Comparison of ENCODE assay signal across 8 cellular contexts in genomic region chr19:37217855-37218591, GRCh38. TPM values are rescaled to one million over a fixed set of nuclear protein-coding genes. Genes with fewer than 3 reads are reported as not detected.
DNase-seq lines count a peak whose midpoint lies in the region; ATAC-seq and TF ChIP-seq lines count a peak whose summit lies in the region.

Gene ZNF383, plus strand, starts transcription at chr19:37218214. Its CDS starts 12,240 bp downstream, at chr19:37230454.

- peaks cover 10 to 19% (median 16%) of the 10 kb centered on the region in 10 experiments for H3K4me1 ChIP-seq in BLaER1 treated with 17β-estradiol and CSF1 and Interleukin-3, amounts not matched to agents 10 nM and 100 nM

- DNase-seq in NCI-H526 treated with DMSO at 0.1 percent for 48 hours (lab: John Stamatoyannopoulos, UW) (peak; percentile 94), dorsolateral prefrontal cortex (peak; percentile 83 to 93 (median 90)), lower leg skin (ENCODE audit: low spot score in 2 of 2) (peak; percentile 85 to 97)
- peak; percentile 76 to 77 for DNase-seq in activated CD4-positive, alpha-beta T cell treated with anti-CD3 and anti-CD28 coated beads, Interleukin-2, amount 50 U/mL, for 4 hours
- DNase-seq in stimulated activated CD4-positive, alpha-beta T cell treated with anti-CD3 and anti-CD28 coated beads, Interleukin-4, amount 100 ng/mL, for 4 hours, result peak; percentile 79 to 81

- H3K4me3 ChIP-seq in BLaER1 treated with 17β-estradiol and CSF1 and Interleukin-3, amounts not matched to agents 10 nM and 100 nM, result peak within 1 kb of the TSS; percentile 75 to 91 (median 82)
- H3K4me3 ChIP-seq in dorsolateral prefrontal cortex, result peak within 1 kb of the TSS; percentile 62 to 96 (median 85)
- peak within 1 kb of the TSS; percentile 64 for H3K4me3 ChIP-seq in lower leg skin (ENCODE audit: low read depth, poor library complexity, severe bottlenecking)

- H3K27me3 ChIP-seq in BLaER1 treated with 17β-estradiol and CSF1 and Interleukin-3, amounts not matched to agents 10 nM and 100 nM, result no peaks in the 10 kb centered on the region
- no peaks in the 10 kb centered on the region for H3K27me3 ChIP-seq in dorsolateral prefrontal cortex

- no peak for TF ChIP-seq POLR2A in lower leg skin (IDR thresholded peaks at IDR 0.05)

- intact Hi-C loops in dorsolateral prefrontal cortex (cut with DNase I) (loop anchor here (1.0 to 10.0 kb wide), 8 partner anchors 46 to 249 kb away; partner anchors contain the start of genes ZNF527 (in 2 of the 2), ZNF569 (in 2 of the 2), ZNF570 (in 2 of the 2) and ZNF585A (in 1 of the 2)), lower leg skin (cut with DNase I; ENCODE audit: low total_unique reads) (no loop called here)

- H3K27ac ChIP-seq in BLaER1 treated with 17β-estradiol and CSF1 and Interleukin-3, amounts not matched to agents 10 nM and 100 nM, result peak within 1 kb of the TSS; percentile 81 to 97 (median 94)
- peak within 1 kb of the TSS; percentile 91 to 100 (median 98) for H3K27ac ChIP-seq in dorsolateral prefrontal cortex

- WGBS in lower leg skin, 2 donors, result 0% methylated on average over 25 to 38 of the region's 41 CpGs

- TF ChIP-seq CTCF in dorsolateral prefrontal cortex (IDR thresholded peaks at IDR 0.05 in 54 of 56, conservative IDR thresholded peaks at IDR 0.05 in 2 of 56; ENCODE audit: low read depth in 1 of 56, partially characterized antibody in 56 of 56) (peak in 19 of 56 donors; percentile 4 to 43 (median 17)), lower leg skin (IDR thresholded peaks at IDR 0.05) (no peak)

- H3K9ac ChIP-seq in BLaER1 treated with 17β-estradiol and CSF1 and Interleukin-3, amounts not matched to agents 10 nM and 100 nM, result peak within 1 kb of the TSS; percentile 88 to 95 (median 91)

- ATAC-seq in GM19351 (IDR thresholded peaks at IDR 0.05; ENCODE audit: unreplicated experiment) (peak; percentile 86), HG03520 (IDR thresholded peaks at IDR 0.05; ENCODE audit: unreplicated experiment) (peak; percentile 74)

- peaks cover 15 to 40% (median 29%) of the 10 kb centered on the region in 11 experiments; a peak in 20 of 22 replicates for H3K9me3 ChIP-seq in BLaER1 treated with 17β-estradiol and CSF1 and Interleukin-3, amounts not matched to agents 10 nM and 100 nM (replicated peaks in 1 of 11)

- H4K20me1 ChIP-seq in BLaER1 treated with 17β-estradiol and CSF1 and Interleukin-3, amounts not matched to agents 10 nM and 100 nM, result no peaks in the 10 kb centered on the region

- peaks cover 38 to 42% (median 40%) of the 10 kb centered on the region in 11 experiments for H3K36me3 ChIP-seq in BLaER1 treated with 17β-estradiol and CSF1 and Interleukin-3, amounts not matched to agents 10 nM and 100 nM

- peak within 1 kb of the TSS; percentile 80 to 97 (median 93) for H3K4me2 ChIP-seq in BLaER1 treated with 17β-estradiol and CSF1 and Interleukin-3, amounts not matched to agents 10 nM and 100 nM

RNA-seq across cellular contexts. Expression of gene ZNF383, which starts in this region (rescaled TPM):
- total RNA-seq in dorsolateral prefrontal cortex (10 to 100 TPM in 119 of 120 experiments, 1 to 10 TPM in 1; 9.7 to 27.7 (median 16.2) TPM), lower leg skin (1 to 10 TPM; 4.1 to 6.9 (median 5.2) TPM)

Comparison
In these comparisons a context has a peak if more than half of its experiments do, and no peak if none do; other contexts are left out.
1. Peak in every context shown above with its lines: DNase-seq, ATAC-seq, H3K4me3 ChIP-seq and H3K27ac ChIP-seq.